Comparison of ENCODE assay signal across 9 cellular contexts in the genomic region with DNA sequence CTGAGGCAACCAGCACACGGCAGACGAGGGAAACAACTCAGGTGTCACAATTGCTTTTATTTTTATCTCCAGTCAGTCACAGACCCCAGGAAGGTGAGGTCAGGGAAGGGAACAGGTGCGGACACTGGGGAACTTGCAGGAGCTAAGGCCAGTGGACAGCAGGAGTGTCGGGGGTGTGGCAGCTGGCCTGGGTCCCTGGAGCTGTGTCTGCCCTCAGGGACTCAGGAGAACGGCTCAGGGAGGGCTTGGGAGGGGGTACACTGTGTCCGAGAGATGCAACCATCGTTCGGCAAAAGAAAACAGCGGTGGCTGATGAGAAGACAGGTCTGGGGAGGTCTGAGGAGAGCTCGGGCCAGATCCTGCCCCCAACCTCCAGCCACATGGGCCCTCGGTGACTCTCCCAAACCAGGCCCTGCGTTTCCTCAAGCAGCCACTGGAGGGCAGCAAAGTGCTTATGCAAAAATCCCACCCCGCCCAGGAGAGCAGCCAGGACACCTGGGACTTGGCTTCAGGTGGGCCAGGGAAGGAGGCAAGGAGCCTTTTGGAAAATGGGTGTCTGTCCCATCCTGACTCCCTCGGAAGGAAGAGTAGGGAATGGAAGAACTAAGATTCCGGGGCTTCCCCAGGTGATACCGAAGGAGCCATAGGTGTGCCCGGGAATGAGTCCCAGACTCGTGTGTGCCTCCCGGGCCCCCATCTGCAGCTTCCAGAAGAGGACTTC. TPM values are rescaled to one million over a fixed set of nuclear protein-coding genes. Genes with fewer than 3 reads are reported as not detected.
DNase-seq lines count a peak whose midpoint lies in the region; ATAC-seq and TF ChIP-seq lines count a peak whose summit lies in the region.
"Had no signal": no experiment of that assay in that cellular context is flagged by ENCODE, and none has a peak within 500 bp of the region (broad histone marks: within the 10 kb centered on the region; RNA-seq: fewer than 3 reads in every experiment).

No MANE protein-coding gene starts in this region.

- CTCF ChIA-PET in CD8-positive, alpha-beta T cell (lab: Charles Lee), result interaction anchor here (0.5 to 3.2 kb wide), 29 partner anchors 10 to 1475 kb away, joined by 3 to 13 read pairs (median 4); a partner anchor contains a TSS

- H3K9me3 Mint-ChIP-seq in CD8-positive, alpha-beta T cell, result no peaks in the 10 kb centered on the region
- H3K9me3 Mint-ChIP-seq in HFFc6 (no peaks in the 10 kb centered on the region), neural progenitor cell (no peaks in the 10 kb centered on the region)
- H3K9me3 Mint-ChIP-seq in activated T-cell treated with anti-CD3 and anti-CD28 coated beads, Interleukin-2, amount 50 U/mL, for 72 hours, result no peaks in the 10 kb centered on the region
- H3K9me3 Mint-ChIP-seq: T-helper 1 cell treated with Interleukin-12 subunit alpha and Interleukin-12 subunit beta and Interleukin-4 antibody, amounts not matched to agents 30 μg/mL and 1 μg/mL, for 36 hours had no signal

- H3K4me1 Mint-ChIP-seq in CD8-positive, alpha-beta T cell (ENCODE audit: low read depth), result no peaks in the 10 kb centered on the region
- H3K4me1 Mint-ChIP-seq in HFFc6 (ENCODE audit: low read depth), result peaks cover 46% of the 10 kb centered on the region
- H3K4me1 Mint-ChIP-seq in activated T-cell treated with anti-CD3 and anti-CD28 coated beads, Interleukin-2, amount 50 U/mL, for 72 hours (ENCODE audit: low read depth), result peaks cover 7% of the 10 kb centered on the region
- peaks cover 13% of the 10 kb centered on the region for H3K4me1 Mint-ChIP-seq in neural progenitor cell

- intact Hi-C loops in CD8-positive, alpha-beta T cell (cut with DNase I, micrococcal nuclease), result loop anchor here (1.0 to 10.0 kb wide), 4 partner anchors 91 to 203 kb away; a partner anchor contains a TSS

- H3K4me2 ChIP-seq in OCI-LY3 (ENCODE audit: low read length) (peak overlapping the region; percentile 15; the same call in 1 of the 2 replicates), neural progenitor cell (no peak overlapping the region)

- H3K4me3 Mint-ChIP-seq in CD8-positive, alpha-beta T cell, result no peak overlapping the region
- H3K4me3 Mint-ChIP-seq in HFFc6, result no peak overlapping the region
- H3K4me3 Mint-ChIP-seq in activated T-cell treated with anti-CD3 and anti-CD28 coated beads, Interleukin-2, amount 50 U/mL, for 72 hours, result no peak overlapping the region
- no peak overlapping the region for H3K4me3 Mint-ChIP-seq in neural progenitor cell
- H3K4me3 Mint-ChIP-seq: T-helper 1 cell treated with Interleukin-12 subunit alpha and Interleukin-12 subunit beta and Interleukin-4 antibody, amounts not matched to agents 30 μg/mL and 1 μg/mL, for 36 hours had no signal

- no peaks in the 10 kb centered on the region for H3K27me3 ChIP-seq in CD8-positive, alpha-beta T cell (ENCODE audit: insufficient read depth, low read length)
- H3K27me3 ChIP-seq in OCI-LY3 (ENCODE audit: low read depth, low read length) (peaks cover 6% of the 10 kb centered on the region; the same call in 1 of the 2 replicates), neural progenitor cell (no peaks in the 10 kb centered on the region)

- no peaks in the 10 kb centered on the region for H4K20me1 ChIP-seq in OCI-LY3 (ENCODE audit: insufficient read depth, low read length)
- H4K20me1 ChIP-seq in neural progenitor cell (ENCODE audit: low read depth), result no peaks in the 10 kb centered on the region

- H3K36me3 ChIP-seq in CD8-positive, alpha-beta T cell (ENCODE audit: insufficient read depth, low read length), result no peaks in the 10 kb centered on the region
- H3K36me3 ChIP-seq in OCI-LY3 (replicated peaks; ENCODE audit: low read depth, low read length), result no peaks in the 10 kb centered on the region
- H3K36me3 ChIP-seq in neural progenitor cell, result no peaks in the 10 kb centered on the region

- H3K27me3 Mint-ChIP-seq in CD8-positive, alpha-beta T cell (ENCODE audit: low read depth), result no peaks in the 10 kb centered on the region
- H3K27me3 Mint-ChIP-seq in HFFc6 (ENCODE audit: insufficient read depth) (peaks cover 24% of the 10 kb centered on the region), neural progenitor cell (ENCODE audit: insufficient read depth, low read depth) (peaks cover 14% of the 10 kb centered on the region)
- no peaks in the 10 kb centered on the region for H3K27me3 Mint-ChIP-seq in activated T-cell treated with anti-CD3 and anti-CD28 coated beads, Interleukin-2, amount 50 U/mL, for 72 hours (ENCODE audit: low read depth)

- no peaks in the 10 kb centered on the region for H3K4me1 ChIP-seq in CD8-positive, alpha-beta T cell (ENCODE audit: insufficient read depth, low read length)
- H3K4me1 ChIP-seq in OCI-LY3 (ENCODE audit: low read length) (no peaks in the 10 kb centered on the region), neural progenitor cell (no peaks in the 10 kb centered on the region)

- no peak overlapping the region for H3K9ac ChIP-seq in OCI-LY3 (ENCODE audit: low read length)
- H3K9ac ChIP-seq in neural progenitor cell, result no peak overlapping the region

- POLR2A ChIA-PET in CD8-positive, alpha-beta T cell (lab: Charles Lee), result no interaction called here

- H3K27ac Mint-ChIP-seq in CD8-positive, alpha-beta T cell, result no peak overlapping the region
- H3K27ac Mint-ChIP-seq in HFFc6 (no peak overlapping the region), neural progenitor cell (peak overlapping the region; percentile 94)
- no peak overlapping the region for H3K27ac Mint-ChIP-seq in activated T-cell treated with anti-CD3 and anti-CD28 coated beads, Interleukin-2, amount 50 U/mL, for 72 hours
- H3K27ac Mint-ChIP-seq: T-helper 1 cell treated with Interleukin-12 subunit alpha and Interleukin-12 subunit beta and Interleukin-4 antibody, amounts not matched to agents 30 μg/mL and 1 μg/mL, for 36 hours had no signal

- ATAC-seq in CD8-positive, alpha-beta T cell, result peak; percentile 89
- peak; percentile 83 to 86 for ATAC-seq in activated T-cell treated with anti-CD3 and anti-CD28 coated beads, Interleukin-2, amount 50 U/mL, for 72 hours (replicated peaks in 1 of 2)
- no peak for ATAC-seq in HG03025 (IDR thresholded peaks at IDR 0.05; ENCODE audit: low FRiP score, unreplicated experiment)

- H3K79me2 ChIP-seq in OCI-LY3 (ENCODE audit: low read length) (no peaks in the 10 kb centered on the region), neural progenitor cell (ENCODE audit: low read depth) (no peaks in the 10 kb centered on the region)

- peak; percentile 89 for TF ChIP-seq CTCF in CD8-positive, alpha-beta T cell (IDR thresholded peaks at IDR 0.05)
- TF ChIP-seq CTCF in HFFc6 (IDR thresholded peaks at IDR 0.05) (peak; percentile 97), OCI-LY3 (IDR thresholded peaks at IDR 0.05; ENCODE audit: low read depth, low read length) (peak; percentile 87), neural progenitor cell (IDR thresholded peaks at IDR 0.05) (peak; percentile 97)

- H3K27ac ChIP-seq in CD8-positive, alpha-beta T cell (ENCODE audit: low read depth, low read length), result no peak overlapping the region
- H3K27ac ChIP-seq in OCI-LY3 (ENCODE audit: low read length), result no peak overlapping the region
- no peak overlapping the region for H3K27ac ChIP-seq in neural progenitor cell
- H3K27ac ChIP-seq in substantia nigra (ENCODE audit: low read depth, low read length, poor library complexity, severe bottlenecking), result peak overlapping the region; percentile 62

- no peaks in the 10 kb centered on the region for H3F3A ChIP-seq in neural progenitor cell (ENCODE audit: low read depth)

- no peaks in the 10 kb centered on the region for H3K9me3 ChIP-seq in CD8-positive, alpha-beta T cell (ENCODE audit: low read length)
- H3K9me3 ChIP-seq in OCI-LY3 (ENCODE audit: insufficient read depth, low read length) (no peaks in the 10 kb centered on the region), neural progenitor cell (ENCODE audit: low read depth) (no peaks in the 10 kb centered on the region)

- peak; percentile 54 to 83 (median 71) for DNase-seq in CD8-positive, alpha-beta T cell
- DNase-seq in HFFc6 (peak; percentile 30), fibroblast of peridontal ligament (ENCODE audit: extremely low read depth) (peak; percentile 47), neural progenitor cell (ENCODE audit: low spot score) (peak; percentile 79), substantia nigra (lab: John Stamatoyannopoulos, UW) (peak in 38 of 49 donors; percentile 12 to 80 (median 50))
- DNase-seq in activated T-cell treated with anti-CD3 and anti-CD28 coated beads, Interleukin-2, amount 50 U/mL, for 72 hours, result peak; percentile 77 to 81

- H2AFZ ChIP-seq in OCI-LY3 (ENCODE audit: low read depth, low read length) (peak overlapping the region; percentile 10; the same call in 1 of the 2 replicates), neural progenitor cell (replicated peaks) (no peak overlapping the region)

- no peak overlapping the region for H3K4me3 ChIP-seq in CD8-positive, alpha-beta T cell (ENCODE audit: low read depth, low read length)
- H3K4me3 ChIP-seq in OCI-LY3 (ENCODE audit: low read length) (no peak overlapping the region), neural progenitor cell (no peak overlapping the region)

- H3K36me3 Mint-ChIP-seq in CD8-positive, alpha-beta T cell, result no peaks in the 10 kb centered on the region
- H3K36me3 Mint-ChIP-seq in HFFc6 (ENCODE audit: low read depth) (no peaks in the 10 kb centered on the region), neural progenitor cell (no peaks in the 10 kb centered on the region)
- no peaks in the 10 kb centered on the region for H3K36me3 Mint-ChIP-seq in activated T-cell treated with anti-CD3 and anti-CD28 coated beads, Interleukin-2, amount 50 U/mL, for 72 hours (ENCODE audit: insufficient read depth in 2 of 2)

RNA-seq across cellular contexts. Expression of a gene that starts 24.1 kb away (rescaled TPM):
- total RNA-seq in CD8-positive, alpha-beta T cell, result 1 to 10 TPM; 4.2 to 5.9 TPM
- total RNA-seq in HFFc6 (2021; fragmentation: NEBNext Ultra II Directional; extraction: Animal tissue kit (Norgen Biotek cat#: 25700)), result 1 to 10 TPM; 1.5 to 2.9 (median 2.0) TPM
- 10 to 100 TPM in 1 of 2 donors, 1 to 10 TPM in 1; 9.0 to 10.8 TPM for total RNA-seq in activated T-cell treated with anti-CD3 and anti-CD28 coated beads, Interleukin-2, amount 50 U/mL, for 72 hours
- 3.8 and 5.3 TPM in 2 replicates for total RNA-seq in neural progenitor cell (ENCODE audit: low replicate concordance)

RNA-seq across cellular contexts. Expression of a gene that starts 36.7 kb away (rescaled TPM):
- total RNA-seq in CD8-positive, alpha-beta T cell, result not detected
- total RNA-seq in HFFc6 (2021; fragmentation: NEBNext Ultra II Directional; extraction: Animal tissue kit (Norgen Biotek cat#: 25700)), result 1 to 10 TPM in 4 of 6 experiments, under 1 TPM in 2; 0.24 to 1.1 (median 1.1) TPM
- under 1 TPM; 0.39 to 0.67 TPM for total RNA-seq in activated T-cell treated with anti-CD3 and anti-CD28 coated beads, Interleukin-2, amount 50 U/mL, for 72 hours
- total RNA-seq in neural progenitor cell (ENCODE audit: low replicate concordance), result 0.39 and 1.2 TPM in 2 replicates

RNA-seq across cellular contexts. Expression of a gene that starts 38.8 kb away (rescaled TPM):
- 10 to 100 TPM; 10.6 to 10.7 TPM for total RNA-seq in CD8-positive, alpha-beta T cell
- 10 to 100 TPM; 24.4 to 37.5 (median 25.0) TPM for total RNA-seq in HFFc6 (2021; fragmentation: NEBNext Ultra II Directional; extraction: Animal tissue kit (Norgen Biotek cat#: 25700))
- 1 to 10 TPM; 5.4 to 5.6 TPM for total RNA-seq in activated T-cell treated with anti-CD3 and anti-CD28 coated beads, Interleukin-2, amount 50 U/mL, for 72 hours
- 5.6 and 19.0 TPM in 2 replicates for total RNA-seq in neural progenitor cell (ENCODE audit: low replicate concordance)
